Comparison of ENCODE assay signal across 12 cellular contexts in the genomic region with DNA sequence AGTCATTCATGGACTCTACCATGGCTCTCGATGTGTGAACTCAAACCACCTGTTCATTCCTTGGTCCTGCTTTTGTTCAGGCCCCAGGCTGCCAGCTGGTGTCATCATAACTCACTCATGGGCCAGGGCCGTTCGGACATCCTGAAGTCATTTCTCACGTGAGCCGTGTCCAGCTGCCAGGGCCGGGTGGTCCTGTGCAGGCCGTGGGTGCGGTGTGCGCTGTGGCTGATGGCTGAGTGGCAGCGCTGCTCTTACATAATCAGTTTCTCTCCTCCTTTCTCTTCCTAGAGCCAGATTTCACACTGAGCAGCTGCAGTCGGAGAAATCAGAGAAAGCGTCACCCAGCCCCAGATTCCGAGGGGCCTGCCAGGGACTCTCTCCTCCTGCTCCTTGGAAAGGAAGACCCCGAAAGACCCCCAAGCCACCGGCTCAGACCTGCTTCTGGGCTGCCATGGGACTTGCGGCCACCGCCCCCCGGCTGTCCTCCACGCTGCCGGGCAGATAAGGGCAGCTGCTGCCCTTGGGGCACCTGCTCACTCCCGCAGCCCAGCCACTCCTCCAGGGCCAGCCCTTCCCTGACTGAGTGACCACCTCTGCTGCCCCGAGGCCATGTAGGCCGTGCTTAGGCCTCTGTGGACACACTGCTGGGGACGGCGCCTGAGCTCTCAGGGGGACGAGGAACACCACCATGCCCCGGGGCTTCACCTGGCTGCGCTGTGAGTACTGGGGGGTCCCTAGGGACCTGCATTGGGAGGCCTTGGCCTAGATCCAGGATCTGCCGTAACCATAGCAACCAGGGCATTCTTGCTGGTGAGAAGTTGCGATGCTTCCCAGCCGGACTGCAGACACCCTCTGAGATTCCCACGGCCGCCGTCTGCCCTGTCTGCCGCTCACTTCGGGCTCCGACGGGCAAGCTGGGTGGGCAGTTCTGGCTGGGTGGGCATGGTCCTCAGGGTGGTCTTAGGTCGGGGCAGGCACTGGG. TPM values are rescaled to one million over a fixed set of nuclear protein-coding genes. Genes with fewer than 3 reads are reported as not detected.
DNase-seq lines count a peak whose midpoint lies in the region; ATAC-seq and TF ChIP-seq lines count a peak whose summit lies in the region.
"Had no signal": no experiment of that assay in that cellular context is flagged by ENCODE, and none has a peak within 500 bp of the region (broad histone marks: within the 10 kb centered on the region; RNA-seq: fewer than 3 reads in every experiment).

Gene IL34, plus strand, starts transcription at position 300 of the 982 bp plus-strand sequence. Its CDS starts 389 bp downstream, at position 689.

- no peaks in the 10 kb centered on the region for H3K36me3 ChIP-seq in neural cell (ENCODE audit: insufficient read depth, low read length)
- H3K36me3 ChIP-seq: BLaER1 treated with 17β-estradiol and CSF1 and Interleukin-3, amounts not matched to agents 10 nM and 100 nM had no signal

- DNase-seq in COR-L47 (lab: John Stamatoyannopoulos, UW) (peak; percentile 18), NCI-H2171 (lab: John Stamatoyannopoulos, UW) (peak; percentile 29), dorsolateral prefrontal cortex (peak in 2 of 10 donors; percentile 42 to 68), SKM-1 treated with dmso at 0.1 percent for 144 hours (lab: John Stamatoyannopoulos, UW; ENCODE audit: unreplicated experiment) (no peak), AG08395 (ENCODE audit: low spot score) (no peak)
- DNase-seq: islet precursor cell, NCI-H446 treated with DMSO at 0.1 percent for 48 hours had no signal

- H3K4me3 ChIP-seq in dorsolateral prefrontal cortex (peak within 1 kb of the TSS; percentile 14 to 70 (median 56)), neural cell (ENCODE audit: low read length) (no peak within 1 kb of the TSS)
- H3K4me3 ChIP-seq: BLaER1 treated with 17β-estradiol and CSF1 and Interleukin-3, amounts not matched to agents 10 nM and 100 nM had no signal

- no peaks in the 10 kb centered on the region for H4K20me1 ChIP-seq in neural cell (ENCODE audit: insufficient read depth)
- H4K20me1 ChIP-seq: BLaER1 treated with 17β-estradiol and CSF1 and Interleukin-3, amounts not matched to agents 10 nM and 100 nM had no signal

- H3F3A ChIP-seq in neural cell (ENCODE audit: insufficient read depth, low read length, poor library complexity, severe bottlenecking), result no peaks in the 10 kb centered on the region

- intact Hi-C loops in dorsolateral prefrontal cortex (cut with DNase I), result loop anchor here in 1 of 2 donors (10.0 kb wide), 1 partner anchor 82 kb away; no protein-coding TSS in a partner anchor

- no peak for TF ChIP-seq RAD21 in neural cell (conservative IDR thresholded peaks at IDR 0.05)

- no peak for TF ChIP-seq EP300 in neural cell (conservative IDR thresholded peaks at IDR 0.05; ENCODE audit: poor library complexity, severe bottlenecking)

- H3K4me2 ChIP-seq in neural cell (ENCODE audit: low read length), result no peak within 1 kb of the TSS
- H3K4me2 ChIP-seq: BLaER1 treated with 17β-estradiol and CSF1 and Interleukin-3, amounts not matched to agents 10 nM and 100 nM had no signal

- peak within 1 kb of the TSS; percentile 9 for H3K9ac ChIP-seq in neural cell (ENCODE audit: low read length)
- H3K9ac ChIP-seq: BLaER1 treated with 17β-estradiol and CSF1 and Interleukin-3, amounts not matched to agents 10 nM and 100 nM had no signal

- H3K79me2 ChIP-seq in neural cell (replicated peaks; ENCODE audit: insufficient read depth, low read length), result no peaks in the 10 kb centered on the region

- no peak within 1 kb of the TSS for H2AFZ ChIP-seq in neural cell (ENCODE audit: low read depth, low read length)

- H3K27me3 ChIP-seq in dorsolateral prefrontal cortex, result no peaks in the 10 kb centered on the region
- H3K27me3 ChIP-seq in neural cell (ENCODE audit: insufficient read depth, low read depth, low read length), result no peaks in the 10 kb centered on the region
- H3K27me3 ChIP-seq: BLaER1 treated with 17β-estradiol and CSF1 and Interleukin-3, amounts not matched to agents 10 nM and 100 nM had no signal

- TF ChIP-seq CTCF in dorsolateral prefrontal cortex (IDR thresholded peaks at IDR 0.05 in 54 of 56, conservative IDR thresholded peaks at IDR 0.05 in 2 of 56; ENCODE audit: low read depth in 1 of 56, partially characterized antibody in 56 of 56) (no peak), neural cell (IDR thresholded peaks at IDR 0.05; ENCODE audit: poor library complexity, severe bottlenecking) (no peak)

- ATAC-seq in HG03442 (IDR thresholded peaks at IDR 0.05; ENCODE audit: unreplicated experiment), result no peak
- ATAC-seq in GM19395 (IDR thresholded peaks at IDR 0.05; ENCODE audit: unreplicated experiment), result no peak

- no peaks in the 10 kb centered on the region for H3K9me2 ChIP-seq in neural cell (ENCODE audit: insufficient read depth, low read length)

- H3K27ac ChIP-seq in dorsolateral prefrontal cortex (peak within 1 kb of the TSS in 58 of 59 donors; percentile 4 to 97 (median 83)), neural cell (ENCODE audit: low read length) (no peak within 1 kb of the TSS)
- H3K27ac ChIP-seq: BLaER1 treated with 17β-estradiol and CSF1 and Interleukin-3, amounts not matched to agents 10 nM and 100 nM had no signal

- H3K9me3 ChIP-seq in neural cell (ENCODE audit: low read length), result no peaks in the 10 kb centered on the region
- H3K9me3 ChIP-seq: BLaER1 treated with 17β-estradiol and CSF1 and Interleukin-3, amounts not matched to agents 10 nM and 100 nM had no signal

TF ChIP-seq in neural cell, 6 proteins besides CTCF, POLR2A, EP300 and RAD21:
- TF ChIP-seq POLR2AphosphoS5 (IDR thresholded peaks at IDR 0.05), result no peak
- no peak for TF ChIP-seq SMC3 (conservative IDR thresholded peaks at IDR 0.05; ENCODE audit: poor library complexity)
- no peak for TF ChIP-seq EZH2 (IDR thresholded peaks at IDR 0.05; ENCODE audit: borderline replicate concordance, insufficient read depth, low read length, poor library complexity, severe bottlenecking)
- TF ChIP-seq REST (IDR thresholded peaks at IDR 0.05; ENCODE audit: borderline replicate concordance), result no peak
- TF ChIP-seq MXI1 (conservative IDR thresholded peaks at IDR 0.05; ENCODE audit: poor library complexity, severe bottlenecking), result no peak
- TF ChIP-seq TAF1 (IDR thresholded peaks at IDR 0.05; ENCODE audit: low read depth), result no peak

RNA-seq across cellular contexts. Expression of gene IL34, which starts in this region (rescaled TPM):
- 10 to 100 TPM in 117 of 120 experiments, 1 to 10 TPM in 3; 5.0 to 52.7 (median 20.4) TPM for total RNA-seq in dorsolateral prefrontal cortex
- 3.0 TPM in 1 of 2 replicates, not detected in the other for polyA plus RNA-seq in neural cell
- not detected in 2 replicates for polyA minus RNA-seq in neural cell
- total RNA-seq: T-helper 2 cell treated with Interferon-gamma antibody and Interleukin-4, amounts not matched to agents 100 ng/mL and 5 ng/mL, for 36 hours had no signal

Comparison
In these comparisons a context has a peak if more than half of its experiments do, and no peak if none do; other contexts are left out.
1. DNase-seq: peak in COR-L47 (single experiment) and NCI-H2171 (single experiment); none in SKM-1 treated with dmso at 0.1 percent for 144 hours (single experiment) and AG08395 (single experiment).